8 cellular contexts compared by ENCODE assay signal in genomic region chr7:105439174-105439893, GRCh38. TPM values are rescaled to one million over a fixed set of nuclear protein-coding genes. Genes with fewer than 3 reads are reported as not detected.
A peak's percentile ranks its signal among the peaks of the same experiment; 100 is the strongest.
DNase-seq lines count a peak whose midpoint lies in the region; ATAC-seq and TF ChIP-seq lines count a peak whose summit lies in the region.

No MANE protein-coding gene starts in this region.

- no peak overlapping the region for H2BK12ac ChIP-seq in mesenchymal stem cell (ENCODE audit: low read length in 2 of 2)

- H2BK15ac ChIP-seq in mesenchymal stem cell (ENCODE audit: low read depth, poor library complexity, severe bottlenecking): no peak overlapping the region

- H3K36me3 ChIP-seq in mesenchymal stem cell (ENCODE audit: control insufficient read depth in 1 of 2, insufficient read depth in 2 of 2, low read depth in 1 of 2, low read length in 2 of 2): no peaks in the 10 kb centered on the region
- no peaks in the 10 kb centered on the region for H3K36me3 ChIP-seq in aorta (ENCODE audit: control insufficient read depth in 1 of 2, insufficient read depth in 2 of 2, low read length in 1 of 2)

- peak overlapping the region; percentile 4 for H2AK5ac ChIP-seq in mesenchymal stem cell (ENCODE audit: low read length, severe bottlenecking)

- intact Hi-C loops in aorta (cut with DNase I): no loop called here

- no peak overlapping the region for H2BK120ac ChIP-seq in mesenchymal stem cell (ENCODE audit: low read depth, low read length)

- H3K79me1 ChIP-seq in mesenchymal stem cell (replicated peaks; ENCODE audit: low read length, poor library complexity, severe bottlenecking): no peaks in the 10 kb centered on the region

- no peaks in the 10 kb centered on the region for H3K27me3 ChIP-seq in mesenchymal stem cell (ENCODE audit: control insufficient read depth in 1 of 2, insufficient read depth in 1 of 2, low read length in 2 of 2)
- H3K27me3 ChIP-seq in aorta (ENCODE audit: control insufficient read depth in 1 of 2, insufficient read depth in 2 of 2, low read length in 1 of 2): no peaks in the 10 kb centered on the region

- H3K4me3 ChIP-seq in LNCaP clone FGC (ENCODE audit: low read depth, low read length): no peak overlapping the region
- H3K4me3 ChIP-seq in mesenchymal stem cell (ENCODE audit: insufficient read depth in 1 of 2, low read depth in 1 of 2, low read length in 2 of 2): no peak overlapping the region
- H3K4me3 ChIP-seq in aorta (ENCODE audit: low read length in 2 of 2): no peak overlapping the region
- no peak overlapping the region for H3K4me3 ChIP-seq in coronary artery

- no peak overlapping the region for H3K9ac ChIP-seq in mesenchymal stem cell (ENCODE audit: low read length)

- H4K91ac ChIP-seq in mesenchymal stem cell (ENCODE audit: low read length): no peak overlapping the region

- no peak overlapping the region for H3K4ac ChIP-seq in mesenchymal stem cell (ENCODE audit: low read depth in 1 of 2, low read length in 2 of 2)

- no peak overlapping the region for H4K8ac ChIP-seq in mesenchymal stem cell (ENCODE audit: low read length)

- no peak overlapping the region for H3K14ac ChIP-seq in mesenchymal stem cell (ENCODE audit: low read length in 2 of 2)

- peak overlapping the region; percentile 73 for H2BK5ac ChIP-seq in mesenchymal stem cell (ENCODE audit: low read depth, low read length, poor library complexity, severe bottlenecking)

- H3K18ac ChIP-seq in mesenchymal stem cell (ENCODE audit: low read depth in 1 of 2, low read length in 2 of 2): no peak overlapping the region

- no peak overlapping the region for H3K23ac ChIP-seq in mesenchymal stem cell (ENCODE audit: low read length in 2 of 2)

- TF ChIP-seq CTCF in C4-2B (conservative IDR thresholded peaks at IDR 0.05) (no peak), LNCaP clone FGC (IDR thresholded peaks at IDR 0.05; ENCODE audit: control insufficient read depth, extremely low read depth, insufficient read depth) (peak; percentile 38), coronary artery (IDR thresholded peaks at IDR 0.05) (no peak)

- DNase-seq in LNCaP clone FGC (ENCODE audit: low read depth): peak; percentile 83
- peak; percentile 79 for DNase-seq in astrocyte of the hippocampus (ENCODE audit: low read depth, low spot score)
- DNase-seq in mesenchymal stem cell: peak; percentile 51
- no peak for DNase-seq in putamen (ENCODE audit: low spot score)
- DNase-seq in aorta: no peak
- DNase-seq in coronary artery (ENCODE audit: low spot score): no peak

- H3K4me2 ChIP-seq in mesenchymal stem cell (ENCODE audit: low read length, poor library complexity, severe bottlenecking): no peak overlapping the region

- peaks cover 10% of the 10 kb centered on the region for H3K4me1 ChIP-seq in mesenchymal stem cell (ENCODE audit: control insufficient read depth, insufficient read depth, low read depth, low read length)
- H3K4me1 ChIP-seq in aorta (ENCODE audit: control insufficient read depth in 1 of 2, insufficient read depth in 2 of 2, low read length in 2 of 2): no peaks in the 10 kb centered on the region

- H3K9me3 ChIP-seq in mesenchymal stem cell (ENCODE audit: control insufficient read depth, low read length) (no peaks in the 10 kb centered on the region), aorta (ENCODE audit: control insufficient read depth, low read length) (no peaks in the 10 kb centered on the region)

- H3K27ac ChIP-seq in C4-2B (0 out of 2 replicates have a peak overlapping the region, but pooled peaks have one; percentile 6), mesenchymal stem cell (ENCODE audit: low read length, poor library complexity, severe bottlenecking) (peak overlapping the region; percentile 73), aorta (ENCODE audit: low read depth in 1 of 2, low read length in 2 of 2) (no peak overlapping the region), coronary artery (no peak overlapping the region)

- 80% methylated on average over 9 of the region's 9 CpGs for WGBS in mesenchymal stem cell
- WGBS in aorta, 2 donors: 77 to 80% methylated on average over 9 of the region's 9 CpGs

- no peak for ATAC-seq in aorta (ENCODE audit: low FRiP score)
- no peak for ATAC-seq in HG03469 (IDR thresholded peaks at IDR 0.05; ENCODE audit: unreplicated experiment)

- H2AFZ ChIP-seq in mesenchymal stem cell (ENCODE audit: low read depth, low read length): no peak overlapping the region

RNA-seq across cellular contexts. Expression of gene SRPK2, which starts 50.6 kb away (rescaled TPM):
- 33.4 TPM for polyA plus RNA-seq in mesenchymal stem cell (2013, experiment 1 of 2)
- 33.7 TPM for polyA plus RNA-seq in mesenchymal stem cell (2013, experiment 2 of 2)
- 10 to 100 TPM; 41.2 to 49.7 TPM for total RNA-seq in aorta
- polyA plus RNA-seq in aorta: 10 to 100 TPM; 11.5 to 16.2 TPM

Comparison
In these comparisons a context has a peak if more than half of its experiments do, and no peak if none do; other contexts are left out.
1. H3K27ac ChIP-seq: peak in C4-2B (single experiment) and mesenchymal stem cell (single experiment); none in aorta (0 of 2) and coronary artery (0 of 2).
2. DNase-seq: peak in LNCaP clone FGC (single experiment), astrocyte of the hippocampus (single experiment) and mesenchymal stem cell (single experiment); none in putamen (single experiment), aorta (0 of 2) and coronary artery (single experiment).